In genomic region chr5:15013654-15014463, GRCh38 we compare ENCODE assay signal across 8 cellular contexts.
DNase-seq lines count a peak whose midpoint lies in the region; ATAC-seq, FAIRE-seq and TF ChIP-seq lines count a peak whose summit lies in the region.

No MANE protein-coding gene starts in this region.

- CTCF ChIA-PET in K562 (lab: Yijun Ruan, JAX; ENCODE audit: low intra/inter-chr PET ratio): interaction anchor here (0.6 to 1.9 kb wide), 7 partner anchors 11 to 1025 kb away, joined by 3 to 10 read pairs (median 3); no protein-coding TSS in a partner anchor

- DNase-seq in NCI-H1417 (lab: John Stamatoyannopoulos, UW) (peak; percentile 27 to 85 (median 80)), NCI-H1417 treated with DMSO at 0.1 percent for 48 hours (lab: John Stamatoyannopoulos, UW) (no peak), NCI-H460 (ENCODE audit: extremely low read depth, low read depth) (peak; percentile 74), K562 (ENCODE audit: extremely low read depth in 1 of 4, low spot score in 3 of 4) (peak; percentile 41 to 58 (median 47)), iPS-NIHi7 (ENCODE audit: extremely low spot score) (peak; percentile 49), stromal cell of bone marrow (ENCODE audit: low read depth) (peak; percentile 66), occipital lobe (lab: John Stamatoyannopoulos, UW) (no peak)

- no peak for TF ChIP-seq EP300 in K562 (IDR thresholded peaks at IDR 0.05; ENCODE audit: low read length)

- H3K4me2 ChIP-seq in K562 (ENCODE audit: insufficient read depth, low read length): no peak overlapping the region

- FAIRE-seq in K562 (lab: Jason Lieb, UNC): peak; percentile 92

- H3K27me3 ChIP-seq in K562 (ENCODE audit: control insufficient read depth in 2 of 2, insufficient read depth in 2 of 2, low read length in 2 of 2): no peaks in the 10 kb centered on the region

- no peak overlapping the region for H3K27ac ChIP-seq in K562 (ENCODE audit: extremely low read depth, low read depth, low read length)

- H3K4me3 ChIP-seq in K562: no peak overlapping the region

- peak; percentile 78 to 86 for TF ChIP-seq RAD21 in K562 (CRISPR knock-in tag; conservative IDR thresholded peaks at IDR 0.05 in 1 of 2, IDR thresholded peaks at IDR 0.05 in 1 of 2)

- BruUV-seq in K562 (replicated peaks; lab: Mats Ljungman, UMichigan): no TSS peak

- 17% methylated on average over 3 of the region's 3 CpGs for WGBS in K562 (ENCODE audit: insufficient coverage, low coverage, missing lambda C conversion rate)

- no peaks in the 10 kb centered on the region; a peak in 1 of 5 replicates for H3K4me1 ChIP-seq in K562 (replicated peaks in 1 of 2; ENCODE audit: control insufficient read depth in 2 of 2, insufficient read depth in 2 of 2, low read length in 2 of 2)

- POLR2A ChIA-PET in K562 (lab: Yijun Ruan, JAX): no interaction called here

- in situ Hi-C loops in K562 (cut with MboI): loop anchor here (25.0 kb wide), 1 partner anchor 1027 kb away; no protein-coding TSS in a partner anchor

- H3K9me3 ChIP-seq in K562 (replicated peaks; ENCODE audit: control insufficient read depth, insufficient read depth, low read depth, low read length): no peaks in the 10 kb centered on the region

- no peak overlapping the region for H2AFZ ChIP-seq in K562 (ENCODE audit: low read depth, low read length)

- intact Hi-C loops in K562 (cut with micrococcal nuclease): loop anchor here (5.0 kb wide), 2 partner anchors 662 to 1027 kb away; no protein-coding TSS in a partner anchor

- no peak overlapping the region for H3K9ac ChIP-seq in K562 (ENCODE audit: insufficient read depth in 1 of 2, low read depth in 2 of 2, low read length in 2 of 2)

- no peaks in the 10 kb centered on the region for H4K20me1 ChIP-seq in K562 (replicated peaks; ENCODE audit: control insufficient read depth, insufficient read depth, low read length)

- TF ChIP-seq CTCF in K562 (IDR thresholded peaks at IDR 0.05 in 2 of 3, conservative IDR thresholded peaks at IDR 0.05 in 1 of 3; ENCODE audit: insufficient read depth in 2 of 3, low read depth in 1 of 3, low read length in 3 of 3): peak; percentile 45 to 79 (median 63); a peak in 5 of 6 replicates

- no peaks in the 10 kb centered on the region for H3K79me2 ChIP-seq in K562 (ENCODE audit: control insufficient read depth, insufficient read depth, low read length)

- H3K36me3 ChIP-seq in K562 (ENCODE audit: control insufficient read depth, insufficient read depth, low read length): no peaks in the 10 kb centered on the region

- peak; percentile 52 for ATAC-seq in HG03280 (IDR thresholded peaks at IDR 0.05; ENCODE audit: unreplicated experiment)
- ATAC-seq in K562: peak; percentile 94

- no peak for TF ChIP-seq POLR2A in K562 (conservative IDR thresholded peaks at IDR 0.05)

- H3K9me1 ChIP-seq in K562 (ENCODE audit: control insufficient read depth, insufficient read depth, low read length): no peaks in the 10 kb centered on the region

TF ChIP-seq in K562, 482 proteins besides CTCF, POLR2A, EP300 and RAD21:
- TF ChIP-seq STAG1 (CRISPR knock-in tag; IDR thresholded peaks at IDR 0.05; ENCODE audit: borderline replicate concordance) (no peak), SFPQ (IDR thresholded peaks at IDR 0.05; ENCODE audit: low read depth, low read length) (no peak), SREBF1 (IDR thresholded peaks at IDR 0.05; ENCODE audit: borderline replicate concordance, low read depth, low read length) (no peak), SNAPC5 (CRISPR knock-in tag; IDR thresholded peaks at IDR 0.05) (no peak), MLX (CRISPR knock-in tag; conservative IDR thresholded peaks at IDR 0.05) (no peak), NR2C1 (IDR thresholded peaks at IDR 0.05) (no peak), NR2C1 (tag; IDR thresholded peaks at IDR 0.05) (no peak), DEAF1 (CRISPR knock-in tag; IDR thresholded peaks at IDR 0.05) (peak; percentile 60; the same call in 1 of the 2 replicates), STAT5A (IDR thresholded peaks at IDR 0.05; ENCODE audit: borderline replicate concordance, low read length) (0 out of 2 replicates have a peak, but pooled peaks have one; percentile 9), KLF10 (CRISPR knock-in tag; IDR thresholded peaks at IDR 0.05) (no peak), SMC3 (conservative IDR thresholded peaks at IDR 0.05; ENCODE audit: insufficient read depth, low read depth, low read length) (peak; percentile 58), ZNF175 (CRISPR knock-in tag; IDR thresholded peaks at IDR 0.05; ENCODE audit: low read depth) (no peak)

Comparison
In these comparisons a context has a peak if more than half of its experiments do, and no peak if none do; other contexts are left out.
1. DNase-seq: peak in NCI-H1417 (3 of 3), NCI-H460 (single experiment), K562 (4 of 4), iPS-NIHi7 (single experiment) and stromal cell of bone marrow (single experiment); none in NCI-H1417 treated with DMSO at 0.1 percent for 48 hours (single experiment) and occipital lobe (single experiment).